In the genomic region with DNA sequence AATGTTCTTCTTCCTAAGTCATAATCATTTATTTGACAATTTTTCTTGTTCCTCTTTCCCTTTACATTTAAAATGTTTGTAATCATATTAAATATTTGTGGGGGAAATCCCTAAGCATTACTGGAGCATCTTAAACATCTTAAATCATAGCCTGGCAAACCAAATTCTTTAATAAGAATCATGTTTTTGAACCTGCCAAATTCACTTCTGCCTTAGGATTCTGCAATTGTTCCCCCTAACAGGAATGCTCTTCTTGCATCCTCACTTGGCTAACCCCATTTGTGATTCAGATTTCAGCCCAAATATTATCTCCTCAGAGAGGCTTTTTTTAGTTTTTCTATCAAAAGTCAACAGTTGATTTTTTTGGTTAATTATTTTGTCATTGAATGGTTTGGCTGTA, we compare ENCODE assay signal across 22 cellular contexts.
"Had no signal": no experiment of that assay in that cellular context is flagged by ENCODE, and none has a peak within 500 bp of the region (broad histone marks: within the 10 kb centered on the region; RNA-seq: fewer than 3 reads in every experiment).

No MANE protein-coding gene starts in this region.

- H3K36me3 ChIP-seq: Peyer's patch, SJCRH30 had no signal

- H3K4me1 Mint-ChIP-seq: activated naive CD4-positive, alpha-beta T cell treated with anti-CD3 and anti-CD28 coated beads, Interleukin-2, amount 10 ng/mL, durations not matched to agents 7 days and 5 days; activated naive CD8-positive, alpha-beta T cell treated with anti-CD3 and anti-CD28 coated beads for 36 hours had no signal

- H3K27ac Mint-ChIP-seq: activated CD8-positive, alpha-beta T cell treated with anti-CD3 and anti-CD28 coated beads for 36 hours; activated naive CD4-positive, alpha-beta T cell treated with anti-CD3 and anti-CD28 coated beads, Interleukin-2, amount 10 ng/mL, durations not matched to agents 7 days and 5 days; activated naive CD8-positive, alpha-beta T cell treated with anti-CD3 and anti-CD28 coated beads for 36 hours; activated T-cell treated with anti-CD3 and anti-CD28 coated beads, Interleukin-2, amount 50 U/mL, for 72 hours; activated T-helper 2 cell treated with anti-CD3 and anti-CD28 coated beads, Interferon-gamma antibody, Interleukin-2, Interleukin-4, amounts not matched to agents 10 μg/mL and 5 μg/mL and 100 μg/mL, durations not matched to agents 14 hours and 24 hours and 36 hours; T-helper 1 cell treated with Interleukin-12 subunit alpha and Interleukin-12 subunit beta and Interleukin-4 antibody, amounts not matched to agents 30 μg/mL and 1 μg/mL, for 36 hours had no signal

- H3K27ac ChIP-seq: Peyer's patch, RWPE1, SJCRH30 had no signal

- H3K4me3 ChIP-seq: Peyer's patch, SJCRH30 had no signal

- H3K4me3 Mint-ChIP-seq: activated CD8-positive, alpha-beta T cell treated with anti-CD3 and anti-CD28 coated beads for 36 hours; activated naive CD4-positive, alpha-beta T cell treated with anti-CD3 and anti-CD28 coated beads, Interleukin-2, amount 10 ng/mL, durations not matched to agents 7 days and 5 days; activated naive CD8-positive, alpha-beta T cell treated with anti-CD3 and anti-CD28 coated beads for 36 hours; activated T-cell treated with anti-CD3 and anti-CD28 coated beads, Interleukin-2, amount 50 U/mL, for 72 hours; T-helper 1 cell treated with Interleukin-12 subunit alpha and Interleukin-12 subunit beta and Interleukin-4 antibody, amounts not matched to agents 30 μg/mL and 1 μg/mL, for 36 hours had no signal

- H3K27me3 Mint-ChIP-seq: activated CD8-positive, alpha-beta T cell treated with anti-CD3 and anti-CD28 coated beads for 36 hours; activated naive CD4-positive, alpha-beta T cell treated with anti-CD3 and anti-CD28 coated beads, Interleukin-2, amount 10 ng/mL, durations not matched to agents 7 days and 5 days; activated naive CD8-positive, alpha-beta T cell treated with anti-CD3 and anti-CD28 coated beads for 36 hours had no signal

- DNase-seq: activated CD4-positive, alpha-beta T cell treated with anti-CD3 and anti-CD28 coated beads for 4 hours; activated CD8-positive, alpha-beta memory T cell treated with anti-CD3 and anti-CD28 coated beads, Interleukin-2, amount 50 U/mL, for 4 hours; activated CD8-positive, alpha-beta T cell treated with anti-CD3 and anti-CD28 coated beads for 36 hours; activated gamma-delta T cell treated with Interleukin-2 at 50 U/mL for 16 hours; activated naive CD4-positive, alpha-beta T cell treated with anti-CD3 and anti-CD28 coated beads, Interleukin-2, amount 10 ng/mL, durations not matched to agents 7 days and 5 days; activated naive CD8-positive, alpha-beta T cell treated with anti-CD3 and anti-CD28 coated beads for 36 hours; activated T-cell treated with anti-CD3 and anti-CD28 coated beads, Interleukin-2, amount 50 U/mL, for 72 hours; Karpas-422; MM.1S; NCI-H1105; NCI-H1436; NCI-H187; NCI-H2081; NCI-H446; NCI-H524; Peyer's patch; Right ventricle myocardium superior; SJCRH30 had no signal

- H3K4me1 ChIP-seq: Peyer's patch, SJCRH30 had no signal

- H3K9me3 Mint-ChIP-seq: activated naive CD4-positive, alpha-beta T cell treated with anti-CD3 and anti-CD28 coated beads, Interleukin-2, amount 10 ng/mL, durations not matched to agents 7 days and 5 days; activated naive CD8-positive, alpha-beta T cell treated with anti-CD3 and anti-CD28 coated beads for 36 hours had no signal

- ATAC-seq: activated CD4-positive, CD25-positive, alpha-beta regulatory T cell treated with anti-CD3 and anti-CD28 coated beads, Interleukin-2, amount 50 U/mL, for 24 hours; activated CD8-positive, alpha-beta T cell treated with anti-CD3 and anti-CD28 coated beads for 36 hours; activated T-cell treated with anti-CD3 and anti-CD28 coated beads, Interleukin-2, amount 50 U/mL, for 72 hours had no signal

- H3K27me3 ChIP-seq: Peyer's patch, SJCRH30 had no signal

- H3K36me3 Mint-ChIP-seq: activated naive CD4-positive, alpha-beta T cell treated with anti-CD3 and anti-CD28 coated beads, Interleukin-2, amount 10 ng/mL, durations not matched to agents 7 days and 5 days; activated naive CD8-positive, alpha-beta T cell treated with anti-CD3 and anti-CD28 coated beads for 36 hours had no signal

- H3K9me3 ChIP-seq: Peyer's patch, SJCRH30 had no signal
